In genomic region chr11:67663515-67664212, GRCh38 we compare ENCODE assay signal across 29 cellular contexts. TPM values are rescaled to one million over a fixed set of nuclear protein-coding genes. Genes with fewer than 3 reads are reported as not detected.
DNase-seq lines count a peak whose midpoint lies in the region; ATAC-seq, FAIRE-seq and TF ChIP-seq lines count a peak whose summit lies in the region.
"Had no signal": no experiment of that assay in that cellular context is flagged by ENCODE, and none has a peak within 500 bp of the region (broad histone marks: within the 10 kb centered on the region; RNA-seq: fewer than 3 reads in every experiment).

No MANE protein-coding gene starts in this region.

- H3K9me3 ChIP-seq in K562 (replicated peaks; ENCODE audit: control insufficient read depth, insufficient read depth, low read depth, low read length) (no peaks in the 10 kb centered on the region), neuronal stem cell (replicated peaks in 1 of 2; ENCODE audit: control insufficient read depth in 2 of 2, insufficient read depth in 1 of 2, low read depth in 1 of 2, low read length in 2 of 2) (no peaks in the 10 kb centered on the region)
- H3K9me3 ChIP-seq: SJSA1 had no signal

- no peak overlapping the region for H3K4me3 ChIP-seq in K562
- no peak overlapping the region for H3K4me3 ChIP-seq in neuronal stem cell (ENCODE audit: low read length in 2 of 2)
- H3K4me3 ChIP-seq: BLaER1 treated with 17β-estradiol and CSF1 and Interleukin-3, amounts not matched to agents 10 nM and 100 nM; GM23248; SJSA1 had no signal

- peak overlapping the region; percentile 99 for H3K14ac ChIP-seq in neuronal stem cell (ENCODE audit: low read length)

- H3K4me1 ChIP-seq in K562 (replicated peaks in 1 of 2; ENCODE audit: control insufficient read depth in 2 of 2, insufficient read depth in 2 of 2, low read length in 2 of 2) (peaks cover 0 to 25% of the 10 kb centered on the region in 2 experiments; a peak in 2 of 5 replicates), neuronal stem cell (ENCODE audit: control insufficient read depth in 2 of 2, insufficient read depth in 1 of 2, low read depth in 1 of 2, low read length in 2 of 2) (no peaks in the 10 kb centered on the region)
- H3K4me1 ChIP-seq: SJSA1 had no signal

- no peak for TF ChIP-seq RAD21 in K562 (CRISPR knock-in tag; conservative IDR thresholded peaks at IDR 0.05 in 1 of 2, IDR thresholded peaks at IDR 0.05 in 1 of 2)

- TF ChIP-seq EP300 in K562 (IDR thresholded peaks at IDR 0.05; ENCODE audit: low read length) = no peak

- H3K18ac ChIP-seq in neuronal stem cell (ENCODE audit: low read length) = no peak overlapping the region

- 0 out of 2 replicates have a peak, but pooled peaks cover 9% of the 10 kb centered on the region for H4K20me1 ChIP-seq in K562 (replicated peaks; ENCODE audit: control insufficient read depth, insufficient read depth, low read length)

- no TSS peak for BruUV-seq in K562 (replicated peaks; lab: Mats Ljungman, UMichigan)

- no peak for DNase-seq in stimulated activated naive CD8-positive, alpha-beta T cell treated with anti-CD3 and anti-CD28 coated beads, Interleukin-15, Interleukin-2, amounts not matched to agents 100 U/mL and 50 U/mL, for 24 hours
- DNase-seq in stimulated activated naive CD8-positive, alpha-beta T cell treated with anti-CD3 and anti-CD28 coated beads, Interleukin-15, amount 100 ng/mL, for 72 hours = no peak
- DNase-seq in K562 (ENCODE audit: extremely low read depth in 1 of 4, low spot score in 3 of 4) (peak in 3 of 4 experiments; percentile 3 to 6 (median 4)), neuronal stem cell (ENCODE audit: low spot score) (no peak), natural killer cell (no peak), NCI-H69 (lab: John Stamatoyannopoulos, UW) (no peak), GF-D8 (lab: John Stamatoyannopoulos, UW) (no peak)
- DNase-seq: 8988T, ACHN, EL, GDM1, GM23248, H9, IMR-90, MM.1S, NCI-H1048, NCI-H1417, NCI-H1694, NCI-H2081, NCI-H2227 treated with DMSO at 0.1 percent for 48 hours, NCI-H526 treated with DMSO at 0.1 percent for 48 hours, Right ventricle myocardium superior, RPMI8226 had no signal

- no peak overlapping the region for H4K91ac ChIP-seq in neuronal stem cell (ENCODE audit: low read depth, low read length, poor library complexity)

- no peaks in the 10 kb centered on the region for H3K36me3 ChIP-seq in K562 (ENCODE audit: control insufficient read depth, insufficient read depth, low read length)
- no peaks in the 10 kb centered on the region for H3K36me3 ChIP-seq in neuronal stem cell (replicated peaks in 1 of 2; ENCODE audit: control insufficient read depth in 2 of 2, insufficient read depth in 2 of 2, low read length in 2 of 2)
- H3K36me3 ChIP-seq: BLaER1 treated with 17β-estradiol and CSF1 and Interleukin-3, amounts not matched to agents 10 nM and 100 nM; SJSA1 had no signal

- H3K9me1 ChIP-seq in K562 (ENCODE audit: control insufficient read depth, insufficient read depth, low read length) = no peaks in the 10 kb centered on the region

- H3K4me3 Mint-ChIP-seq in stimulated activated naive CD8-positive, alpha-beta T cell treated with anti-CD3 and anti-CD28 coated beads, Interleukin-15, amount 100 ng/mL, for 72 hours = no peak overlapping the region
- no peak overlapping the region for H3K4me3 Mint-ChIP-seq in natural killer cell
- H3K4me3 Mint-ChIP-seq: CD4-positive, alpha-beta T cell; H9 had no signal

- H3K79me2 ChIP-seq in K562 (ENCODE audit: control insufficient read depth, insufficient read depth, low read length) = no peaks in the 10 kb centered on the region

- peak overlapping the region; percentile 94 for H2BK15ac ChIP-seq in neuronal stem cell (ENCODE audit: low read length)

- H3K79me1 ChIP-seq in neuronal stem cell (ENCODE audit: low read depth, low read length) = no peaks in the 10 kb centered on the region

- no peak for FAIRE-seq in K562 (lab: Jason Lieb, UNC)
- FAIRE-seq: GM18507 had no signal

- H4K8ac ChIP-seq in neuronal stem cell (ENCODE audit: low read depth, low read length) = no peak overlapping the region

- no peak for TF ChIP-seq CTCF in K562 (IDR thresholded peaks at IDR 0.05 in 2 of 3, conservative IDR thresholded peaks at IDR 0.05 in 1 of 3; ENCODE audit: insufficient read depth in 2 of 3, low read depth in 1 of 3, low read length in 3 of 3)
- no peak for TF ChIP-seq CTCF in natural killer cell (IDR thresholded peaks at IDR 0.05)

- peak overlapping the region; percentile 66 for H3K4ac ChIP-seq in neuronal stem cell (ENCODE audit: low read length)

- no peak overlapping the region for H3K27ac Mint-ChIP-seq in stimulated activated naive CD8-positive, alpha-beta T cell treated with anti-CD3 and anti-CD28 coated beads, Interleukin-15, amount 100 ng/mL, for 72 hours
- H3K27ac Mint-ChIP-seq in natural killer cell = no peak overlapping the region
- H3K27ac Mint-ChIP-seq: CD4-positive, alpha-beta T cell; H9 had no signal

- no peaks in the 10 kb centered on the region for H3K9me3 Mint-ChIP-seq in stimulated activated naive CD8-positive, alpha-beta T cell treated with anti-CD3 and anti-CD28 coated beads, Interleukin-15, amount 100 ng/mL, for 72 hours
- H3K9me3 Mint-ChIP-seq in natural killer cell = no peaks in the 10 kb centered on the region
- H3K9me3 Mint-ChIP-seq: CD4-positive, alpha-beta T cell had no signal

- H3K4me1 Mint-ChIP-seq in stimulated activated naive CD8-positive, alpha-beta T cell treated with anti-CD3 and anti-CD28 coated beads, Interleukin-15, amount 100 ng/mL, for 72 hours = peaks cover 7% of the 10 kb centered on the region
- H3K4me1 Mint-ChIP-seq in natural killer cell = no peaks in the 10 kb centered on the region
- H3K4me1 Mint-ChIP-seq: H9 had no signal

- H3K27ac ChIP-seq in K562 (ENCODE audit: extremely low read depth, low read depth, low read length) (no peak overlapping the region), neuronal stem cell (replicated peaks; ENCODE audit: low read length) (no peak overlapping the region)
- H3K27ac ChIP-seq: BLaER1 treated with 17β-estradiol and CSF1 and Interleukin-3, amounts not matched to agents 10 nM and 100 nM; GM23248; KMS-11; SJSA1 had no signal

- no peaks in the 10 kb centered on the region for H3K27me3 Mint-ChIP-seq in stimulated activated naive CD8-positive, alpha-beta T cell treated with anti-CD3 and anti-CD28 coated beads, Interleukin-15, amount 100 ng/mL, for 72 hours
- H3K27me3 Mint-ChIP-seq in natural killer cell (ENCODE audit: low read depth in 2 of 2) = peaks cover 0 to 5% of the 10 kb centered on the region in 2 donors
- H3K27me3 Mint-ChIP-seq: CD4-positive, alpha-beta T cell had no signal

- H2AFZ ChIP-seq in K562 (ENCODE audit: low read depth, low read length) (no peak overlapping the region), neuronal stem cell (ENCODE audit: low read length) (no peak overlapping the region)
- H2AFZ ChIP-seq: GM23248 had no signal

- 8% methylated on average over 22 of the region's 22 CpGs for WGBS in K562 (ENCODE audit: insufficient coverage, low coverage, missing lambda C conversion rate)
- no CpG with 5 or more reads among the region's 22 CpGs for WGBS in neuronal stem cell (ENCODE audit: extremely low coverage in 2 of 2, insufficient read length in 2 of 2, insufficient replicate concordance in 1 of 2), 2 donors

- ATAC-seq in stimulated activated naive CD8-positive, alpha-beta T cell treated with anti-CD3 and anti-CD28 coated beads, Interleukin-15, Interleukin-2, amounts not matched to agents 100 U/mL and 50 U/mL, for 24 hours = peak; percentile 23
- ATAC-seq in stimulated activated naive CD8-positive, alpha-beta T cell treated with anti-CD3 and anti-CD28 coated beads, Interleukin-15, amount 100 ng/mL, for 72 hours = no peak
- ATAC-seq in K562 (no peak), natural killer cell (no peak)

- H2BK5ac ChIP-seq in neuronal stem cell (ENCODE audit: low read length) = peak overlapping the region; percentile 82

- peak overlapping the region; percentile 16 for H2BK120ac ChIP-seq in neuronal stem cell (ENCODE audit: low read depth, low read length)

- no peaks in the 10 kb centered on the region for H3K36me3 Mint-ChIP-seq in natural killer cell

- POLR2A ChIA-PET in K562 (lab: Yijun Ruan, JAX) = interaction anchor here (0.6 kb wide), 1 partner anchor 13 kb away, joined by 3 read pairs; the partner anchor contains the start of gene ACY3

- H3K4me2 ChIP-seq in K562 (ENCODE audit: insufficient read depth, low read length) (no peak overlapping the region), neuronal stem cell (ENCODE audit: insufficient read depth, low read length, poor library complexity, severe bottlenecking) (no peak overlapping the region)
- H3K4me2 ChIP-seq: BLaER1 treated with 17β-estradiol and CSF1 and Interleukin-3, amounts not matched to agents 10 nM and 100 nM; KMS-11 had no signal

- H3K9ac ChIP-seq in K562 (ENCODE audit: insufficient read depth in 1 of 2, low read depth in 2 of 2, low read length in 2 of 2) (peak overlapping the region in 1 of 2 experiments; percentile 9; a peak in 1 of 4 replicates), neuronal stem cell (ENCODE audit: low read depth, low read length, poor library complexity) (peak overlapping the region; percentile 44)
- H3K9ac ChIP-seq: BLaER1 treated with 17β-estradiol and CSF1 and Interleukin-3, amounts not matched to agents 10 nM and 100 nM; GM23248; KMS-11 had no signal

- intact Hi-C loops in K562 (cut with micrococcal nuclease) (no loop called here), natural killer cell (cut with micrococcal nuclease) (no loop called here)

- H3K27me3 ChIP-seq in K562 (ENCODE audit: control insufficient read depth in 2 of 2, insufficient read depth in 2 of 2, low read length in 2 of 2) (peaks cover 16 to 38% of the 10 kb centered on the region in 2 experiments; a peak in 3 of 5 replicates), neuronal stem cell (ENCODE audit: control insufficient read depth in 3 of 3, insufficient read depth in 3 of 3, low read depth in 1 of 3, low read length in 3 of 3) (peaks cover 0 to 14% (median 0%) of the 10 kb centered on the region in 3 experiments)

- peak overlapping the region; percentile 80 for H3K23ac ChIP-seq in neuronal stem cell (ENCODE audit: low read depth, low read length, poor library complexity)

- no peak for TF ChIP-seq POLR2A in K562 (conservative IDR thresholded peaks at IDR 0.05)

- CTCF ChIA-PET in K562 (lab: Yijun Ruan, JAX; ENCODE audit: low intra/inter-chr PET ratio) = no interaction called here

- in situ Hi-C loops in K562 (cut with MboI) = loop anchor here (10.0 kb wide), 1 partner anchor 131 kb away; no protein-coding TSS in a partner anchor

- peak overlapping the region; percentile 58 for H2BK12ac ChIP-seq in neuronal stem cell (ENCODE audit: low read length)

- H2AK5ac ChIP-seq in neuronal stem cell (ENCODE audit: low read depth, low read length) = peak overlapping the region; percentile 53

RNA-seq across cellular contexts. Expression of gene ALDH3B2, which starts 10.8 kb away (rescaled TPM):
- not detected in 2 replicates for total RNA-seq in K562 (2011; cell fraction: chromatin; rRNA removed; ENCODE audit: low replicate concordance)
- total RNA-seq in K562 (2011; cell fraction: nucleolus; rRNA removed) = not detected in 2 replicates
- not detected in 2 replicates for total RNA-seq in K562 (2011; cell fraction: nucleoplasm; rRNA removed)
- total RNA-seq in K562 (2014; rRNA removed) (not detected in 2 replicates), K562 (2014; rRNA removed; fragmentation: Illumina TruSeq; extraction: Trizol) (not detected in 2 replicates), K562 (2015; rRNA removed; fragmentation: Illumina TruSeq; extraction: Trizol) (not detected in 2 replicates), K562 (2021) (not detected in 2 replicates), natural killer cell (not detected)
- polyA plus RNA-seq in K562 (2011; rRNA removed) (not detected in 2 replicates), K562 (2014; fragmentation: Illumina TruSeq; extraction: Trizol) (not detected in 2 replicates), K562 (2014; fragmentation: Nextera tagmentation; extraction: Ambion mirVana) (not detected), K562 (2014; rRNA removed) (not detected in 2 replicates)
- polyA plus RNA-seq in K562 (2011; cell fraction: cytosol; rRNA removed) = not detected in 2 replicates
- polyA plus RNA-seq in K562 (2011; cell fraction: nucleus; rRNA removed) = not detected in 2 replicates
- polyA plus RNA-seq in K562 (2012) = not detected in 2 replicates
- not detected in 2 replicates for polyA minus RNA-seq in K562 (2011; rRNA and poly(A)+ RNA removed)
- polyA minus RNA-seq in K562 (2011; cell fraction: cytosol; rRNA and poly(A)+ RNA removed) = not detected in 2 replicates
- not detected in 2 replicates for polyA minus RNA-seq in K562 (2011; cell fraction: nucleus; rRNA and poly(A)+ RNA removed)
- not detected for polyA plus RNA-seq in neuronal stem cell (2013, experiment 1 of 2)
- not detected for polyA plus RNA-seq in neuronal stem cell (2013, experiment 2 of 2)
- total RNA-seq: CD4-positive, alpha-beta T cell; GM23248; H9; IMR-90; NCI-H460; Right ventricle myocardium superior; SJSA1 had no signal
- polyA plus RNA-seq: GM23248, IMR-90 had no signal

RNA-seq across cellular contexts. Expression of gene ACY3, which starts 13.1 kb away (rescaled TPM):
- not detected in 2 replicates for total RNA-seq in K562 (2011; cell fraction: chromatin; rRNA removed; ENCODE audit: low replicate concordance)
- not detected in 2 replicates for total RNA-seq in K562 (2011; cell fraction: nucleolus; rRNA removed)
- not detected in 2 replicates for total RNA-seq in K562 (2011; cell fraction: nucleoplasm; rRNA removed)
- total RNA-seq in K562 (2014; rRNA removed) = not detected in 2 replicates
- total RNA-seq in K562 (2014; rRNA removed; fragmentation: Illumina TruSeq; extraction: Trizol) = not detected in 2 replicates
- total RNA-seq in K562 (2015; rRNA removed; fragmentation: Illumina TruSeq; extraction: Trizol) = not detected in 2 replicates
- not detected in 2 replicates for total RNA-seq in K562 (2021)
- not detected in 2 replicates for polyA plus RNA-seq in K562 (2011; rRNA removed)
- polyA plus RNA-seq in K562 (2011; cell fraction: cytosol; rRNA removed) = not detected in 2 replicates
- not detected in 2 replicates for polyA plus RNA-seq in K562 (2011; cell fraction: nucleus; rRNA removed)
- not detected in 2 replicates for polyA plus RNA-seq in K562 (2012)
- polyA plus RNA-seq in K562 (2014; fragmentation: Illumina TruSeq; extraction: Trizol) = not detected in 2 replicates
- not detected for polyA plus RNA-seq in K562 (2014; fragmentation: Nextera tagmentation; extraction: Ambion mirVana)
- polyA plus RNA-seq in K562 (2014; rRNA removed) = not detected in 2 replicates
- not detected in 2 replicates for polyA minus RNA-seq in K562 (2011; rRNA and poly(A)+ RNA removed)
- not detected in 2 replicates for polyA minus RNA-seq in K562 (2011; cell fraction: cytosol; rRNA and poly(A)+ RNA removed)
- polyA minus RNA-seq in K562 (2011; cell fraction: nucleus; rRNA and poly(A)+ RNA removed) = not detected in 2 replicates
- not detected for polyA plus RNA-seq in neuronal stem cell (2013, experiment 1 of 2)
- not detected for polyA plus RNA-seq in neuronal stem cell (2013, experiment 2 of 2)
- total RNA-seq in natural killer cell = 1 to 10 TPM in 1 of 3 donors, under 1 TPM in 1, not detected in 1; 0.96 to 1.1 TPM
- total RNA-seq: GM23248, H9, IMR-90, NCI-H460, Right ventricle myocardium superior, SJSA1 had no signal
- polyA plus RNA-seq: GM23248, IMR-90 had no signal

RNA-seq across cellular contexts. Expression of gene TBX10, which starts 24.1 kb away (rescaled TPM):
- total RNA-seq in K562 (2011; cell fraction: chromatin; rRNA removed; ENCODE audit: low replicate concordance) = not detected in 2 replicates
- total RNA-seq in K562 (2011; cell fraction: nucleolus; rRNA removed) = not detected in 2 replicates
- total RNA-seq in K562 (2011; cell fraction: nucleoplasm; rRNA removed) = not detected in 2 replicates
- total RNA-seq in K562 (2014; rRNA removed) = not detected in 2 replicates
- total RNA-seq in K562 (2014; rRNA removed; fragmentation: Illumina TruSeq; extraction: Trizol) = not detected in 2 replicates
- total RNA-seq in K562 (2015; rRNA removed; fragmentation: Illumina TruSeq; extraction: Trizol) = not detected in 2 replicates
- not detected in 2 replicates for total RNA-seq in K562 (2021)
- not detected in 2 replicates for polyA plus RNA-seq in K562 (2011; rRNA removed)
- not detected in 2 replicates for polyA plus RNA-seq in K562 (2011; cell fraction: cytosol; rRNA removed)
- not detected in 2 replicates for polyA plus RNA-seq in K562 (2011; cell fraction: nucleus; rRNA removed)
- 0.14 and 0.18 TPM in 2 replicates for polyA plus RNA-seq in K562 (2012)
- polyA plus RNA-seq in K562 (2014; fragmentation: Illumina TruSeq; extraction: Trizol) = not detected in 2 replicates
- not detected for polyA plus RNA-seq in K562 (2014; fragmentation: Nextera tagmentation; extraction: Ambion mirVana)
- not detected in 2 replicates for polyA plus RNA-seq in K562 (2014; rRNA removed)
- not detected in 2 replicates for polyA minus RNA-seq in K562 (2011; rRNA and poly(A)+ RNA removed)
- not detected in 2 replicates for polyA minus RNA-seq in K562 (2011; cell fraction: cytosol; rRNA and poly(A)+ RNA removed)
- polyA minus RNA-seq in K562 (2011; cell fraction: nucleus; rRNA and poly(A)+ RNA removed) = not detected in 2 replicates
- polyA plus RNA-seq in neuronal stem cell (2013, experiment 1 of 2) = 0.04 TPM
- polyA plus RNA-seq in neuronal stem cell (2013, experiment 2 of 2) = 0.03 TPM
- not detected for total RNA-seq in natural killer cell
- total RNA-seq: CD4-positive, alpha-beta T cell; GM23248; H9; IMR-90; NCI-H460; SJSA1 had no signal
- polyA plus RNA-seq: GM23248, IMR-90 had no signal

RNA-seq across cellular contexts. Expression of gene NUDT8, which starts 33.9 kb away (rescaled TPM):
- 2.8 and 15.1 TPM in 2 replicates for total RNA-seq in K562 (2011; cell fraction: chromatin; rRNA removed; ENCODE audit: low replicate concordance)
- 22.0 and 23.0 TPM in 2 replicates for total RNA-seq in K562 (2011; cell fraction: nucleolus; rRNA removed)
- total RNA-seq in K562 (2011; cell fraction: nucleoplasm; rRNA removed) = 9.8 and 13.5 TPM in 2 replicates
- total RNA-seq in K562 (2014; rRNA removed) (23.8 and 36.3 TPM in 2 replicates), K562 (2014; rRNA removed; fragmentation: Illumina TruSeq; extraction: Trizol) (1.5 and 2.0 TPM in 2 replicates), K562 (2015; rRNA removed; fragmentation: Illumina TruSeq; extraction: Trizol) (6.2 and 6.6 TPM in 2 replicates), K562 (2021) (26.7 and 27.8 TPM in 2 replicates), natural killer cell (1 to 10 TPM; 1.7 to 5.2 (median 4.1) TPM)
- polyA plus RNA-seq in K562 (2011; rRNA removed) (4.3 and 6.2 TPM in 2 replicates), K562 (2014; fragmentation: Illumina TruSeq; extraction: Trizol) (5.0 and 14.0 TPM in 2 replicates), K562 (2014; fragmentation: Nextera tagmentation; extraction: Ambion mirVana) (under 1 TPM; 0.23 to 0.85 TPM), K562 (2014; rRNA removed) (21.7 and 27.2 TPM in 2 replicates)
- 11.0 and 34.8 TPM in 2 replicates for polyA plus RNA-seq in K562 (2011; cell fraction: cytosol; rRNA removed)
- 27.2 and 46.8 TPM in 2 replicates for polyA plus RNA-seq in K562 (2011; cell fraction: nucleus; rRNA removed)
- 20.9 and 25.8 TPM in 2 replicates for polyA plus RNA-seq in K562 (2012)
- polyA minus RNA-seq in K562 (2011; rRNA and poly(A)+ RNA removed) = 0.72 and 1.2 TPM in 2 replicates
- 5.7 and 7.1 TPM in 2 replicates for polyA minus RNA-seq in K562 (2011; cell fraction: cytosol; rRNA and poly(A)+ RNA removed)
- 11.9 and 15.1 TPM in 2 replicates for polyA minus RNA-seq in K562 (2011; cell fraction: nucleus; rRNA and poly(A)+ RNA removed)
- polyA plus RNA-seq in neuronal stem cell (2013, experiment 1 of 2) = 7.6 TPM
- polyA plus RNA-seq in neuronal stem cell (2013, experiment 2 of 2) = 6.7 TPM

RNA-seq across cellular contexts. Expression of gene NDUFV1, which starts 56.9 kb away (rescaled TPM):
- 348 and 937 TPM in 2 replicates for total RNA-seq in K562 (2011; cell fraction: chromatin; rRNA removed; ENCODE audit: low replicate concordance)
- total RNA-seq in K562 (2011; cell fraction: nucleolus; rRNA removed) = 683 and 713 TPM in 2 replicates
- 505 and 528 TPM in 2 replicates for total RNA-seq in K562 (2011; cell fraction: nucleoplasm; rRNA removed)
- total RNA-seq in K562 (2014; rRNA removed) = 408 and 468 TPM in 2 replicates
- total RNA-seq in K562 (2014; rRNA removed; fragmentation: Illumina TruSeq; extraction: Trizol) = 111 and 135 TPM in 2 replicates
- total RNA-seq in K562 (2015; rRNA removed; fragmentation: Illumina TruSeq; extraction: Trizol) = 242 and 251 TPM in 2 replicates
- total RNA-seq in K562 (2021) = 404 and 408 TPM in 2 replicates
- 172 and 261 TPM in 2 replicates for polyA plus RNA-seq in K562 (2011; rRNA removed)
- polyA plus RNA-seq in K562 (2011; cell fraction: cytosol; rRNA removed) = 251 and 329 TPM in 2 replicates
- 669 and 851 TPM in 2 replicates for polyA plus RNA-seq in K562 (2011; cell fraction: nucleus; rRNA removed)
- 286 and 337 TPM in 2 replicates for polyA plus RNA-seq in K562 (2012)
- 209 and 273 TPM in 2 replicates for polyA plus RNA-seq in K562 (2014; fragmentation: Illumina TruSeq; extraction: Trizol)
- 10 to 100 TPM; 10.8 to 32.9 TPM for polyA plus RNA-seq in K562 (2014; fragmentation: Nextera tagmentation; extraction: Ambion mirVana)
- polyA plus RNA-seq in K562 (2014; rRNA removed) = 423 and 426 TPM in 2 replicates
- polyA minus RNA-seq in K562 (2011; rRNA and poly(A)+ RNA removed) = 81.2 and 91.3 TPM in 2 replicates
- 141 and 202 TPM in 2 replicates for polyA minus RNA-seq in K562 (2011; cell fraction: cytosol; rRNA and poly(A)+ RNA removed)
- polyA minus RNA-seq in K562 (2011; cell fraction: nucleus; rRNA and poly(A)+ RNA removed) = 134 and 170 TPM in 2 replicates
- 71.8 TPM for polyA plus RNA-seq in neuronal stem cell (2013, experiment 1 of 2)
- 67.2 TPM for polyA plus RNA-seq in neuronal stem cell (2013, experiment 2 of 2)
- total RNA-seq in natural killer cell = 100 to 1,000 TPM; 346 to 393 (median 360) TPM

Comparison
In these comparisons a context has a peak if more than half of its experiments do, and no peak if none do; other contexts are left out.
1. DNase-seq: peak in K562 (3 of 4); none in stimulated activated naive CD8-positive, alpha-beta T cell treated with anti-CD3 and anti-CD28 coated beads, Interleukin-15, Interleukin-2, amounts not matched to agents 100 U/mL and 50 U/mL, for 24 hours (single experiment), stimulated activated naive CD8-positive, alpha-beta T cell treated with anti-CD3 and anti-CD28 coated beads, Interleukin-15, amount 100 ng/mL, for 72 hours (0 of 2), neuronal stem cell (single experiment), natural killer cell (single experiment), NCI-H69 (single experiment) and GF-D8 (single experiment).